1 cellular context compared by ENCODE assay signal in genomic region chr17:42536048-42536371, GRCh38.
TF ChIP-seq lines count a peak whose summit lies in the region.

Gene NAGLU, plus strand, starts transcription at chr17:42536241. Its CDS starts 32 bp downstream, at chr17:42536273.

TF ChIP-seq in WTC11, 78 proteins besides CTCF, POLR2A, EP300 and RAD21 (continued from another document):
- no peak for TF ChIP-seq ZNF281 (CRISPR knock-in tag; IDR thresholded peaks at IDR 0.05)
- 0 out of 2 replicates have a peak, but pooled peaks have one; percentile 31 for TF ChIP-seq E2F1 (CRISPR knock-in tag; IDR thresholded peaks at IDR 0.05)
- TF ChIP-seq PREB (CRISPR knock-in tag; IDR thresholded peaks at IDR 0.05; ENCODE audit: borderline replicate concordance), result no peak
- 0 out of 2 replicates have a peak, but pooled peaks have one; percentile 40 for TF ChIP-seq TP53 (CRISPR knock-in tag; IDR thresholded peaks at IDR 0.05)
- TF ChIP-seq E2F5 (CRISPR knock-in tag; IDR thresholded peaks at IDR 0.05), result no peak; the same call in 1 of the 2 replicates
- peak; percentile 46; the same call in 1 of the 2 replicates for TF ChIP-seq SP1 (CRISPR knock-in tag; conservative IDR thresholded peaks at IDR 0.05)
- no peak for TF ChIP-seq MXD4 (CRISPR knock-in tag; IDR thresholded peaks at IDR 0.05; ENCODE audit: borderline replicate concordance)
- 0 out of 2 replicates have a peak, but pooled peaks have one; percentile 46 for TF ChIP-seq CREM (CRISPR knock-in tag; IDR thresholded peaks at IDR 0.05)
- TF ChIP-seq TEAD1 (CRISPR knock-in tag; IDR thresholded peaks at IDR 0.05), result no peak
- TF ChIP-seq ETV6 (CRISPR knock-in tag; IDR thresholded peaks at IDR 0.05), result peak; percentile 84
- no peak for TF ChIP-seq IRF2 (CRISPR knock-in tag; IDR thresholded peaks at IDR 0.05; ENCODE audit: borderline replicate concordance, low read depth)
- 0 out of 2 replicates have a peak, but pooled peaks have one; percentile 7 for TF ChIP-seq ESRRA (CRISPR knock-in tag; IDR thresholded peaks at IDR 0.05; ENCODE audit: borderline replicate concordance)
- TF ChIP-seq ZNF317 (CRISPR knock-in tag; IDR thresholded peaks at IDR 0.05; ENCODE audit: borderline replicate concordance, low read depth), result no peak
